Comparison of ENCODE assay signal across 12 cellular contexts in genomic region chr16:31581065-31581464, GRCh38. TPM values are rescaled to one million over a fixed set of nuclear protein-coding genes. Genes with fewer than 3 reads are reported as not detected.
"Had no signal": no experiment of that assay in that cellular context is flagged by ENCODE, and none has a peak within 500 bp of the region (broad histone marks: within the 10 kb centered on the region; RNA-seq: fewer than 3 reads in every experiment).

No MANE protein-coding gene starts in this region.

RNA-seq across cellular contexts. Expression of gene AHSP, which starts 53.4 kb away (rescaled TPM):
- total RNA-seq: OCI-LY7, PC-3, PC-9, Peyer's patch, Right ventricle myocardium inferior, Right ventricle myocardium superior, RPMI7951, SJCRH30, SJSA1, SK-MEL-5, T-cell had no signal
- polyA plus RNA-seq: SK-N-SH had no signal
